ENCODE assay signal across 4 cellular contexts in genomic region chr22:45938913-45939312, GRCh38. TPM values are rescaled to one million over a fixed set of nuclear protein-coding genes. Genes with fewer than 3 reads are reported as not detected.
"Had no signal": no experiment of that assay in that cellular context is flagged by ENCODE, and none has a peak within 500 bp of the region (broad histone marks: within the 10 kb centered on the region; RNA-seq: fewer than 3 reads in every experiment).

No MANE protein-coding gene starts in this region.

- ATAC-seq: GM12878 had no signal

- DNase-seq: GDM1, GF-D8 had no signal

- H3K4me3 ChIP-seq: GM12878 had no signal

RNA-seq across cellular contexts. Expression of gene WNT7B, which starts 38.0 kb away (rescaled TPM):
- total RNA-seq: G401, GM12878 had no signal
